In the genomic region with DNA sequence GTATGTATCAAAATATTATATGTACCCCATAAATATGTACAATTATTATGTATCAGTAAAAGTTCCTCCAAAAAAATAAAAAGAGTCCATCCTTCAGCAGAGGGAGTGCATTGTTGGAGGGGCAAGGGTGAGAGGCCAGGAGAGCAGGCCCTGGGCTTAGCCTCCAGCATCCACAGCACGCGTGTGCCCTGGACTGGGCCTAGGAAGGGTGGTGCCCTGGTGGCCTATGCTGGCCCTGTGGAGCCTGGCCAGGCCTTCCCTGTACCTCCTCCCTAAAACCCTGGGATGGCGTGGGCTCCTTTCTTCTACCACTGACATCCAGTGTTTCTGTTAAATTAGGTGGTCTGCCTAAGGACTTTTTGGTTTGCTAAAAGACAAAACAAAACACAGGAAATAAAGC, we compare ENCODE assay signal across 14 cellular contexts.
A peak's percentile ranks its signal among the peaks of the same experiment; 100 is the strongest.
DNase-seq lines count a peak whose midpoint lies in the region; ATAC-seq and TF ChIP-seq lines count a peak whose summit lies in the region.
"Had no signal": no experiment of that assay in that cellular context is flagged by ENCODE, and none has a peak within 500 bp of the region (broad histone marks: within the 10 kb centered on the region; RNA-seq: fewer than 3 reads in every experiment).

No MANE protein-coding gene starts in this region.

- H3K4me2 ChIP-seq in KMS-11, result peak overlapping the region; percentile 11; the same call in 1 of the 2 replicates

- no peak overlapping the region for H2AFZ ChIP-seq in KMS-11 (ENCODE audit: low read depth)

- no peak for TF ChIP-seq CTCF in KMS-11 (conservative IDR thresholded peaks at IDR 0.05; ENCODE audit: low read depth, low read length)

- peaks cover 20% of the 10 kb centered on the region for H3K27me3 Mint-ChIP-seq in stimulated activated memory B cell treated with anti-CD40 and anti-IgM and Interleukin-4, amounts not matched to agents 10 μg/mL and 1 μg/mL and 100 μg/mL, for 72 hours

- H3K27ac ChIP-seq in KMS-11, result no peak overlapping the region
- H3K27ac ChIP-seq: C4-2B had no signal

- H3K27ac Mint-ChIP-seq in stimulated activated memory B cell treated with anti-CD40 and anti-IgM and Interleukin-4, amounts not matched to agents 10 μg/mL and 1 μg/mL and 100 μg/mL, for 72 hours, result no peak overlapping the region
- H3K27ac Mint-ChIP-seq: B cell; CD4-positive, alpha-beta T cell; H9; IgD-negative memory B cell had no signal

- H4K20me1 ChIP-seq in KMS-11 (ENCODE audit: insufficient read depth), result no peaks in the 10 kb centered on the region

- DNase-seq in activated effector memory CD4-positive, alpha-beta T cell treated with anti-CD3 and anti-CD28 coated beads, Interleukin-2, amount 50 U/mL, for 16 hours, result peak; percentile 36
- no peak for DNase-seq in activated effector memory CD4-positive, alpha-beta T cell treated with Interleukin-2 at 50 U/mL for 16 hours
- DNase-seq in left lobe of liver (ENCODE audit: low spot score) (peak; percentile 33), occipital lobe (lab: John Stamatoyannopoulos, UW) (no peak), T-helper 2 cell (no peak)
- DNase-seq: Caco-2; CD4-positive, alpha-beta T cell had no signal

- no peaks in the 10 kb centered on the region for H3K36me3 ChIP-seq in KMS-11 (ENCODE audit: insufficient read depth)

- H3K9me3 Mint-ChIP-seq in stimulated activated memory B cell treated with anti-CD40 and anti-IgM and Interleukin-4, amounts not matched to agents 10 μg/mL and 1 μg/mL and 100 μg/mL, for 72 hours, result no peaks in the 10 kb centered on the region
- H3K9me3 Mint-ChIP-seq: CD4-positive, alpha-beta T cell; H9; IgD-negative memory B cell had no signal

- H3K4me3 Mint-ChIP-seq in stimulated activated memory B cell treated with anti-CD40 and anti-IgM and Interleukin-4, amounts not matched to agents 10 μg/mL and 1 μg/mL and 100 μg/mL, for 72 hours, result no peak overlapping the region
- H3K4me3 Mint-ChIP-seq: B cell; CD4-positive, alpha-beta T cell; H9; IgD-negative memory B cell had no signal

- no peaks in the 10 kb centered on the region for H3K79me2 ChIP-seq in KMS-11 (ENCODE audit: insufficient read depth, low read depth)

- no peaks in the 10 kb centered on the region for H3K27me3 ChIP-seq in KMS-11 (ENCODE audit: insufficient read depth, low read depth)

- no peak overlapping the region for H3K4me3 ChIP-seq in KMS-11 (IDR thresholded peaks at IDR 0.05; ENCODE audit: insufficient read depth, low read depth, low read length)

- no peak overlapping the region for H3K9ac ChIP-seq in KMS-11

- no peak for ATAC-seq in left lobe of liver
- peak; percentile 24 for ATAC-seq in stimulated activated memory B cell treated with anti-CD40 and anti-IgM and Interleukin-4, amounts not matched to agents 10 μg/mL and 1 μg/mL and 100 μg/mL, for 72 hours
- ATAC-seq in HG03354 (IDR thresholded peaks at IDR 0.05; ENCODE audit: poor library complexity, severe bottlenecking, unreplicated experiment), result no peak

- H3K36me3 Mint-ChIP-seq in stimulated activated memory B cell treated with anti-CD40 and anti-IgM and Interleukin-4, amounts not matched to agents 10 μg/mL and 1 μg/mL and 100 μg/mL, for 72 hours, result no peaks in the 10 kb centered on the region
- H3K36me3 Mint-ChIP-seq: IgD-negative memory B cell had no signal

- H3K4me1 Mint-ChIP-seq in stimulated activated memory B cell treated with anti-CD40 and anti-IgM and Interleukin-4, amounts not matched to agents 10 μg/mL and 1 μg/mL and 100 μg/mL, for 72 hours, result peaks cover 5% of the 10 kb centered on the region

- H3K4me1 ChIP-seq in KMS-11 (ENCODE audit: low read depth, poor library complexity, severe bottlenecking), result peaks cover 90% of the 10 kb centered on the region
- H3K4me1 ChIP-seq: Caco-2 had no signal

Comparison
In these comparisons a context has a peak if more than half of its experiments do, and no peak if none do; other contexts are left out.
1. DNase-seq: peak in activated effector memory CD4-positive, alpha-beta T cell treated with anti-CD3 and anti-CD28 coated beads, Interleukin-2, amount 50 U/mL, for 16 hours (single experiment) and left lobe of liver (single experiment); none in activated effector memory CD4-positive, alpha-beta T cell treated with Interleukin-2 at 50 U/mL for 16 hours (single experiment), occipital lobe (single experiment) and T-helper 2 cell (0 of 5).